Comparison of ENCODE assay signal across 1 cellular context in the genomic region with DNA sequence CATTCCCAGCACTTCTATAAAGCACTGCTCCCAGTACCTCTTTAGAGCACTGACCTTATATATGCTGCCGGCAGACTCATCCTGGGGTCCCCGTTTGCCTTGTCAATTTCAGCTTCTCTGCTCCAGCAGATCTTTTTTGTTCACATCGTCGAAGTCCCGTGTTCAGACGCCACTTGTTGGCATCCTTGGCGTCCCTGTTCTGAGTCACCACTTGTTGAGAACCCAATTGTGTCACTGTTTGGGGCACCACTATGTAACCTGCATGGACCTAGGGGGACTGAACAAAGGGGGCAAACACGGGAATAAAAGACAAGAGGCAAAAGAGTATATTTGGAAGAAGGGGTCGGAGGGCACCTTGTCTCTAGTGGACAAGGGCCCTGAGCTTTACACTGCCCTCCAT.
TF ChIP-seq lines count a peak whose summit lies in the region.

No MANE protein-coding gene starts in this region.

TF ChIP-seq in IMR-90, 13 proteins besides CTCF, POLR2A, EP300 and RAD21:
- TF ChIP-seq MXI1 (IDR thresholded peaks at IDR 0.05; ENCODE audit: borderline replicate concordance, low read depth, low read length): no peak
- TF ChIP-seq, protein P1, sequence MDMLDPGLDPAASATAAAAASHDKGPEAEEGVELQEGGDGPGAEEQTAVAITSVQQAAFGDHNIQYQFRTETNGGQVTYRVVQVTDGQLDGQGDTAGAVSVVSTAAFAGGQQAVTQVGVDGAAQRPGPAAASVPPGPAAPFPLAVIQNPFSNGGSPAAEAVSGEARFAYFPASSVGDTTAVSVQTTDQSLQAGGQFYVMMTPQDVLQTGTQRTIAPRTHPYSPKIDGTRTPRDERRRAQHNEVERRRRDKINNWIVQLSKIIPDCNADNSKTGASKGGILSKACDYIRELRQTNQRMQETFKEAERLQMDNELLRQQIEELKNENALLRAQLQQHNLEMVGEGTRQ (IDR thresholded peaks at IDR 0.05; ENCODE audit: low read depth, low read length): no peak
- TF ChIP-seq CHD1 (IDR thresholded peaks at IDR 0.05; ENCODE audit: low read depth, low read length): no peak
- no peak for TF ChIP-seq RCOR1 (IDR thresholded peaks at IDR 0.05; ENCODE audit: insufficient replicate concordance, low read length)
- TF ChIP-seq SMC3 (IDR thresholded peaks at IDR 0.05; ENCODE audit: low read depth, low read length): no peak
- no peak for TF ChIP-seq MAZ (IDR thresholded peaks at IDR 0.05; ENCODE audit: borderline replicate concordance, low read depth, low read length)
- TF ChIP-seq NFE2L2 (IDR thresholded peaks at IDR 0.05; ENCODE audit: low read depth, low read length): no peak
- no peak for TF ChIP-seq BHLHE40 (IDR thresholded peaks at IDR 0.05; ENCODE audit: low read depth, low read length)
- no peak for TF ChIP-seq FOS (IDR thresholded peaks at IDR 0.05; ENCODE audit: low read depth, low read length)
- no peak for TF ChIP-seq CEBPB (IDR thresholded peaks at IDR 0.05; ENCODE audit: low read depth, low read length)
- no peak for TF ChIP-seq RFX5 (IDR thresholded peaks at IDR 0.05; ENCODE audit: low read depth, low read length)
- TF ChIP-seq, protein P2, sequence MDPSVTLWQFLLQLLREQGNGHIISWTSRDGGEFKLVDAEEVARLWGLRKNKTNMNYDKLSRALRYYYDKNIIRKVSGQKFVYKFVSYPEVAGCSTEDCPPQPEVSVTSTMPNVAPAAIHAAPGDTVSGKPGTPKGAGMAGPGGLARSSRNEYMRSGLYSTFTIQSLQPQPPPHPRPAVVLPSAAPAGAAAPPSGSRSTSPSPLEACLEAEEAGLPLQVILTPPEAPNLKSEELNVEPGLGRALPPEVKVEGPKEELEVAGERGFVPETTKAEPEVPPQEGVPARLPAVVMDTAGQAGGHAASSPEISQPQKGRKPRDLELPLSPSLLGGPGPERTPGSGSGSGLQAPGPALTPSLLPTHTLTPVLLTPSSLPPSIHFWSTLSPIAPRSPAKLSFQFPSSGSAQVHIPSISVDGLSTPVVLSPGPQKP (IDR thresholded peaks at IDR 0.05; ENCODE audit: borderline replicate concordance, low read depth, low read length): no peak
- no peak for TF ChIP-seq MAFK (IDR thresholded peaks at IDR 0.05; ENCODE audit: low read depth, low read length)
